21 cellular contexts compared by ENCODE assay signal in the genomic region with DNA sequence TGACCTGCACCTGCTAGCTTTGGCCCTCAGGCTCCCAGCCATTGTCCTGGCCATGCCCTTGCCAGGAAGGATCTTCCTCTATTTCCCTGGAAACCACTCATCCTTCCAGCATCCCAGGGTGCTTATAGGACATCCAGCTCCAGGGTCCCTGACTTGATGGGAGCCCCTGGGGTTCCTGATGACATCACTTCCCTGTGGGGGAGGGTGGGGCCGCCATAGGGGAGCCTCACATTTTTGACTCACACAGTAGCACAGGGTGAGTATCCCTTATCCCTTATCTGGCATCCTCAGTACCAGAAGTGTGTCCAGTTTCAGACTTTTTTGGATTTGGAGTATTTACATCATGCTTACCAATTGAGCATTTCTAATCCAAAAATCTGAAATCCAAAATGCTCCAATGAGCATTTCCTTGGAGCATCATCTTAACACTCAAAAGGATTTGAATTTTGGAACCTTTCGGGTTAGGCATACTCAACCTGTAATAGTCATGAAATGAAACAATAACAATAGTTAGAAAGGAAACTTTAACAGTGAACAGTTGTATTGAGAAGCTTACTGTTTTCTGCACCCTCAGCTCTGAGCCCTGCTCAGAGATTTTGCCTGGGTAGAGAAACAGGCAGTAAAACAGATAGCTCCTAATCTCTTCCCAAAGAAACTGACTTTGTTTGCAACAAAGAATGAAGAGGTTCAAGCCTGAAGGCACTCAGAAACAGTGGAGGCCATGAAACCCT. TPM values are rescaled to one million over a fixed set of nuclear protein-coding genes. Genes with fewer than 3 reads are reported as not detected.
A peak's percentile ranks its signal among the peaks of the same experiment; 100 is the strongest.
DNase-seq lines count a peak whose midpoint lies in the region; ATAC-seq and TF ChIP-seq lines count a peak whose summit lies in the region.
"Had no signal": no experiment of that assay in that cellular context is flagged by ENCODE, and none has a peak within 500 bp of the region (broad histone marks: within the 10 kb centered on the region; RNA-seq: fewer than 3 reads in every experiment).

No MANE protein-coding gene starts in this region.

- peak overlapping the region; percentile 71 for H3K27ac Mint-ChIP-seq in activated CD4-positive, alpha-beta T cell treated with anti-CD3 and anti-CD28 coated beads for 36 hours
- H3K27ac Mint-ChIP-seq in chondrocyte (ENCODE audit: unreplicated experiment) (no peak overlapping the region), neural progenitor cell (no peak overlapping the region), osteocyte (ENCODE audit: unreplicated experiment) (no peak overlapping the region)

- H3K4me1 ChIP-seq in HEK293 (ENCODE audit: control insufficient read depth, insufficient read depth, low read length) (no peaks in the 10 kb centered on the region), neural progenitor cell (peaks cover 8% of the 10 kb centered on the region), uterus (no peaks in the 10 kb centered on the region)
- H3K4me1 ChIP-seq: ascending aorta had no signal

- no peaks in the 10 kb centered on the region for H3K27me3 Mint-ChIP-seq in activated CD4-positive, alpha-beta T cell treated with anti-CD3 and anti-CD28 coated beads for 36 hours
- no peaks in the 10 kb centered on the region for H3K27me3 Mint-ChIP-seq in chondrocyte (ENCODE audit: low read depth)
- H3K27me3 Mint-ChIP-seq in neural progenitor cell (ENCODE audit: insufficient read depth, low read depth), result peaks cover 6% of the 10 kb centered on the region
- H3K27me3 Mint-ChIP-seq in osteocyte (ENCODE audit: unreplicated experiment), result no peaks in the 10 kb centered on the region

- H3K9me3 ChIP-seq in HEK293 (ENCODE audit: control insufficient read depth, insufficient read depth, low read depth, low read length) (no peaks in the 10 kb centered on the region), neural progenitor cell (ENCODE audit: low read depth) (peaks cover 7% of the 10 kb centered on the region), uterus (peaks cover 0 to 3% of the 10 kb centered on the region in 2 donors)
- H3K9me3 ChIP-seq: MG63 had no signal

- H3K79me2 ChIP-seq in neural progenitor cell (ENCODE audit: low read depth), result no peaks in the 10 kb centered on the region

- TF ChIP-seq CTCF in HEK293 (tag by site-specific recombination; IDR thresholded peaks at IDR 0.05) (no peak), chondrocyte (IDR thresholded peaks at IDR 0.05) (no peak), neural progenitor cell (IDR thresholded peaks at IDR 0.05) (no peak), osteocyte (IDR thresholded peaks at IDR 0.05) (no peak), uterus (IDR thresholded peaks at IDR 0.05) (no peak)

- H3K27ac ChIP-seq in HEK293 (ENCODE audit: extremely low read depth, low read depth, low read length) (no peak overlapping the region), neural progenitor cell (peak overlapping the region; percentile 85), uterus (no peak overlapping the region)
- H3K27ac ChIP-seq: ascending aorta had no signal

- H4K20me1 ChIP-seq in neural progenitor cell (ENCODE audit: low read depth), result no peaks in the 10 kb centered on the region

- CTCF ChIA-PET in activated CD4-positive, alpha-beta T cell treated with anti-CD3 and anti-CD28 coated beads for 36 hours (lab: Charles Lee), result interaction anchor here (1.1 kb wide), 1 partner anchor 51 kb away, joined by 3 read pairs; no protein-coding TSS in a partner anchor
- CTCF ChIA-PET in HEK293 (lab: Yijun Ruan, JAX), result interaction anchor here (0.5 kb wide), 1 partner anchor 941 kb away, joined by 3 read pairs; the partner anchor contains the start of gene FGFR3

- intact Hi-C loops in activated CD4-positive, alpha-beta T cell treated with anti-CD3 and anti-CD28 coated beads for 36 hours (cut with DNase I, micrococcal nuclease), result no loop called here
- intact Hi-C loops in uterus (cut with DNase I; ENCODE audit: low total_unique reads), result no loop called here

- peaks cover 8% of the 10 kb centered on the region for H3K4me1 Mint-ChIP-seq in activated CD4-positive, alpha-beta T cell treated with anti-CD3 and anti-CD28 coated beads for 36 hours
- H3K4me1 Mint-ChIP-seq in chondrocyte (ENCODE audit: low read depth), result no peaks in the 10 kb centered on the region
- no peaks in the 10 kb centered on the region for H3K4me1 Mint-ChIP-seq in neural progenitor cell
- no peaks in the 10 kb centered on the region for H3K4me1 Mint-ChIP-seq in osteocyte (ENCODE audit: unreplicated experiment)

- H3K36me3 ChIP-seq in HEK293 (ENCODE audit: control insufficient read depth in 2 of 2, insufficient read depth in 1 of 2, low read length in 2 of 2), result peaks cover 0 to 45% of the 10 kb centered on the region in 2 experiments; a peak in 2 of 3 replicates
- H3K36me3 ChIP-seq in neural progenitor cell, result peaks cover 5% of the 10 kb centered on the region
- H3K36me3 ChIP-seq in uterus, result no peaks in the 10 kb centered on the region

- ATAC-seq in activated CD4-positive, alpha-beta T cell treated with anti-CD3 and anti-CD28 coated beads for 36 hours, result peak; percentile 34

- DNase-seq in activated CD4-positive, alpha-beta T cell treated with anti-CD3 and anti-CD28 coated beads for 36 hours, result no peak
- no peak for DNase-seq in activated CD4-positive, alpha-beta T cell treated with anti-CD3 and anti-CD28 coated beads, Interleukin-2, amount 50 U/mL, for 1 hour
- peak; percentile 48 for DNase-seq in chondrocyte (ENCODE audit: low spot score)
- DNase-seq in neural progenitor cell (ENCODE audit: low spot score), result no peak
- DNase-seq in DMS79 (lab: John Stamatoyannopoulos, UW), result no peak
- no peak for DNase-seq in osteocyte (ENCODE audit: extremely low spot score, unreplicated experiment)
- DNase-seq in uterus, result no peak
- DNase-seq: activated CD4-positive, alpha-beta T cell treated with anti-CD3 and anti-CD28 coated beads for 48 hours; activated naive CD4-positive, alpha-beta T cell; EL; IMR-90; MG63; midbrain; NCI-H146; NCI-H2171; NCI-H526 treated with DMSO at 0.1 percent for 48 hours; SHP77 treated with DMSO at 0.1 percent for 48 hours; stimulated activated CD4-positive, alpha-beta T cell treated with anti-CD3 and anti-CD28 coated beads, Interleukin-12 subunit alpha, Interleukin-12 subunit beta, amount 100 ng/mL, for 4 hours; substantia nigra had no signal

- no peak overlapping the region for H3K4me3 Mint-ChIP-seq in activated CD4-positive, alpha-beta T cell treated with anti-CD3 and anti-CD28 coated beads for 36 hours
- no peak overlapping the region for H3K4me3 Mint-ChIP-seq in chondrocyte (ENCODE audit: unreplicated experiment)
- H3K4me3 Mint-ChIP-seq in neural progenitor cell, result no peak overlapping the region
- no peak overlapping the region for H3K4me3 Mint-ChIP-seq in osteocyte (ENCODE audit: unreplicated experiment)

- H3K9me3 Mint-ChIP-seq in activated CD4-positive, alpha-beta T cell treated with anti-CD3 and anti-CD28 coated beads for 36 hours (ENCODE audit: low read depth), result peaks cover 13% of the 10 kb centered on the region
- H3K9me3 Mint-ChIP-seq in chondrocyte (ENCODE audit: low read depth) (peaks cover 16% of the 10 kb centered on the region), neural progenitor cell (peaks cover 17% of the 10 kb centered on the region), osteocyte (ENCODE audit: unreplicated experiment) (peaks cover 21% of the 10 kb centered on the region)

- no peaks in the 10 kb centered on the region for H3K27me3 ChIP-seq in neural progenitor cell
- H3K27me3 ChIP-seq in uterus, result no peaks in the 10 kb centered on the region
- H3K27me3 ChIP-seq: ascending aorta, MG63 had no signal

- POLR2A ChIA-PET in activated CD4-positive, alpha-beta T cell treated with anti-CD3 and anti-CD28 coated beads for 36 hours (lab: Charles Lee), result interaction anchor here (0.5 kb wide), 1 partner anchor 636 kb away, joined by 3 read pairs; no protein-coding TSS in a partner anchor
- POLR2A ChIA-PET in HEK293 (lab: Yijun Ruan, JAX), result interaction anchor here (0.8 kb wide), 1 partner anchor 198 kb away, joined by 3 read pairs; the partner anchor contains the start of gene FAM193A

- H3K4me3 ChIP-seq in HEK293 (ENCODE audit: low read depth, low read length) (no peak overlapping the region), neural progenitor cell (no peak overlapping the region), uterus (no peak overlapping the region)
- H3K4me3 ChIP-seq: ascending aorta, MG63 had no signal

- peaks cover 41% of the 10 kb centered on the region for H3K36me3 Mint-ChIP-seq in activated CD4-positive, alpha-beta T cell treated with anti-CD3 and anti-CD28 coated beads for 36 hours (ENCODE audit: low read depth)
- peaks cover 26% of the 10 kb centered on the region for H3K36me3 Mint-ChIP-seq in chondrocyte (ENCODE audit: low read depth)
- H3K36me3 Mint-ChIP-seq in neural progenitor cell, result peaks cover 37% of the 10 kb centered on the region
- peaks cover 41% of the 10 kb centered on the region for H3K36me3 Mint-ChIP-seq in osteocyte (ENCODE audit: unreplicated experiment)

- no peak for TF ChIP-seq POLR2A in uterus (IDR thresholded peaks at IDR 0.05)

- H2AFZ ChIP-seq in neural progenitor cell (replicated peaks), result no peak overlapping the region

- H3K9ac ChIP-seq in neural progenitor cell, result no peak overlapping the region

- H3K4me2 ChIP-seq in neural progenitor cell, result peak overlapping the region; percentile 39

- H3F3A ChIP-seq in neural progenitor cell (ENCODE audit: low read depth), result peaks cover 28% of the 10 kb centered on the region

TF ChIP-seq in HEK293, 187 proteins besides CTCF, POLR2A, EP300 and RAD21:
- TF ChIP-seq KLF9 (tag by site-specific recombination; IDR thresholded peaks at IDR 0.05; ENCODE audit: low read depth) (no peak), ZIC2 (tag by site-specific recombination; IDR thresholded peaks at IDR 0.05) (peak; percentile 70)

RNA-seq across cellular contexts. Expression of gene TNIP2, which starts 22.1 kb away (rescaled TPM):
- total RNA-seq in activated CD4-positive, alpha-beta T cell treated with anti-CD3 and anti-CD28 coated beads for 36 hours, result 10 to 100 TPM; 50.6 to 59.4 TPM
- total RNA-seq in chondrocyte (23.3 to 30.7 TPM (median 29.0 TPM) in 3 replicates), neural progenitor cell (ENCODE audit: low replicate concordance) (24.5 and 37.6 TPM in 2 replicates), osteocyte (32.7 and 34.0 TPM in 2 replicates), uterus (10 to 100 TPM; 27.6 to 50.0 (median 36.1) TPM)

RNA-seq across cellular contexts. Expression of gene SH3BP2, which starts 58.9 kb away (rescaled TPM):
- total RNA-seq in activated CD4-positive, alpha-beta T cell treated with anti-CD3 and anti-CD28 coated beads for 36 hours, result 10 to 100 TPM; 63.3 to 68.3 TPM
- total RNA-seq in chondrocyte (50.1 to 63.1 TPM (median 59.8 TPM) in 3 replicates), neural progenitor cell (ENCODE audit: low replicate concordance) (11.8 and 30.8 TPM in 2 replicates), osteocyte (105 and 110 TPM in 2 replicates), uterus (10 to 100 TPM in 3 of 4 donors, 1 to 10 TPM in 1; 6.4 to 50.0 (median 29.3) TPM)
